ENCODE assay signal across 33 cellular contexts in genomic region chr4:189825466-189825865, GRCh38.
DNase-seq lines count a peak whose midpoint lies in the region; ATAC-seq and TF ChIP-seq lines count a peak whose summit lies in the region.
"Had no signal": no experiment of that assay in that cellular context is flagged by ENCODE, and none has a peak within 500 bp of the region (broad histone marks: within the 10 kb centered on the region; RNA-seq: fewer than 3 reads in every experiment).

No MANE protein-coding gene starts in this region.

- in situ Hi-C loops in SK-MEL-5 (cut with HindIII; ENCODE audit: low pct_unique_long_range_greater_than_20kb, low sequenced_read_pairs): no loop called here

- H3K27ac ChIP-seq in osteoblast (ENCODE audit: low read depth, low read length) (no peak overlapping the region), OCI-LY7 (ENCODE audit: low read depth, low read length, poor library complexity, severe bottlenecking) (no peak overlapping the region)
- H3K27ac ChIP-seq: 22Rv1; A549; BLaER1; BLaER1 treated with 17β-estradiol and CSF1 and Interleukin-3, amounts not matched to agents 10 nM and 100 nM; C4-2B had no signal

- no peaks in the 10 kb centered on the region for H3K27me3 Mint-ChIP-seq in activated CD4-positive, alpha-beta memory T cell treated with anti-CD3 and anti-CD28 coated beads for 36 hours
- H3K27me3 Mint-ChIP-seq: B cell; CD4-positive, alpha-beta memory T cell; CD4-positive, alpha-beta T cell; CD4-positive, CD25-positive, alpha-beta regulatory T cell had no signal

- H3K27me3 ChIP-seq in osteoblast (ENCODE audit: insufficient read depth, low read length): no peaks in the 10 kb centered on the region
- H3K27me3 ChIP-seq: BE2C; BLaER1; BLaER1 treated with 17β-estradiol and CSF1 and Interleukin-3, amounts not matched to agents 10 nM and 100 nM had no signal

- H3K4me1 ChIP-seq in osteoblast (ENCODE audit: insufficient read depth, low read length) (no peaks in the 10 kb centered on the region), OCI-LY7 (ENCODE audit: insufficient read depth, low read length, poor library complexity, severe bottlenecking) (no peaks in the 10 kb centered on the region)
- H3K4me1 ChIP-seq: A549, BE2C, BLaER1, Caco-2 had no signal

- H4K20me1 ChIP-seq in osteoblast (ENCODE audit: insufficient read depth, low read length): no peaks in the 10 kb centered on the region
- no peaks in the 10 kb centered on the region for H4K20me1 ChIP-seq in OCI-LY7 (ENCODE audit: insufficient read depth, low read length)
- H4K20me1 ChIP-seq: BLaER1; BLaER1 treated with 17β-estradiol and CSF1 and Interleukin-3, amounts not matched to agents 10 nM and 100 nM had no signal

- H2AFZ ChIP-seq in osteoblast (ENCODE audit: low read length) (no peak overlapping the region), OCI-LY7 (ENCODE audit: low read length) (no peak overlapping the region)

- H3K9me2 ChIP-seq in OCI-LY7 (ENCODE audit: insufficient read depth, low read length): no peaks in the 10 kb centered on the region

- H3K4me2 ChIP-seq in osteoblast (ENCODE audit: insufficient read depth, low read length): no peak overlapping the region
- no peak overlapping the region for H3K4me2 ChIP-seq in OCI-LY7 (ENCODE audit: low read length)
- H3K4me2 ChIP-seq: A549; BLaER1; BLaER1 treated with 17β-estradiol and CSF1 and Interleukin-3, amounts not matched to agents 10 nM and 100 nM had no signal

- TF ChIP-seq CTCF in osteoblast (IDR thresholded peaks at IDR 0.05; ENCODE audit: extremely low read depth, low read depth, low read length): no peak
- no peak for TF ChIP-seq CTCF in OCI-LY7 (conservative IDR thresholded peaks at IDR 0.05; ENCODE audit: low read length)

- H3K4me1 Mint-ChIP-seq in activated CD4-positive, alpha-beta memory T cell treated with anti-CD3 and anti-CD28 coated beads for 36 hours (ENCODE audit: low read depth): no peaks in the 10 kb centered on the region
- H3K4me1 Mint-ChIP-seq: B cell; CD14-positive monocyte; CD4-positive, alpha-beta memory T cell; CD4-positive, CD25-positive, alpha-beta regulatory T cell; CD8-positive, alpha-beta memory T cell had no signal

- H3K9me3 Mint-ChIP-seq in activated CD4-positive, alpha-beta memory T cell treated with anti-CD3 and anti-CD28 coated beads for 36 hours: no peaks in the 10 kb centered on the region
- H3K9me3 Mint-ChIP-seq: CD4-positive, alpha-beta memory T cell; CD4-positive, alpha-beta T cell; CD4-positive, CD25-positive, alpha-beta regulatory T cell; CD8-positive, alpha-beta T cell had no signal

- no peak for ATAC-seq in left lobe of liver
- ATAC-seq: A549; CD8-positive, alpha-beta T cell had no signal

- DNase-seq in COLO829 (ENCODE audit: low spot score) (peak; percentile 18), SK-MEL-5 (ENCODE audit: low read depth, low spot score) (peak; percentile 65), osteoblast (ENCODE audit: insufficient read length, low spot score, missing footprints) (peak; percentile 60), left lobe of liver (ENCODE audit: low spot score) (no peak), OCI-LY7 (ENCODE audit: low spot score) (no peak)
- DNase-seq in activated CD4-positive, alpha-beta memory T cell treated with anti-CD3 and anti-CD28 coated beads for 36 hours: no peak
- DNase-seq: 8988T; ACHN; AML-193; BE2C; C1 segment of cervical spinal cord; Caco-2; Calu3; CD4-positive, alpha-beta memory T cell; CD4-positive, alpha-beta T cell; CD4-positive, CD25-positive, alpha-beta regulatory T cell; CD8-positive, alpha-beta memory T cell; CD8-positive, alpha-beta T cell; COR-L47; DMS 273 treated with DMSO at 0.1 percent for 48 hours; DMS153; DMS53; DMS79; DMS79 treated with DMSO at 0.1 percent for 48 hours; DND-41; EL had no signal

- POLR2A ChIA-PET in activated CD4-positive, alpha-beta memory T cell treated with anti-CD3 and anti-CD28 coated beads for 36 hours (lab: Charles Lee): no interaction called here
- POLR2A ChIA-PET in OCI-LY7 (lab: Charles Lee): no interaction called here

- H3K79me2 ChIP-seq in osteoblast (ENCODE audit: insufficient read depth, low read length) (no peaks in the 10 kb centered on the region), OCI-LY7 (ENCODE audit: insufficient read depth, low read depth, low read length) (no peaks in the 10 kb centered on the region)

- no peaks in the 10 kb centered on the region for H3K36me3 Mint-ChIP-seq in activated CD4-positive, alpha-beta memory T cell treated with anti-CD3 and anti-CD28 coated beads for 36 hours
- H3K36me3 Mint-ChIP-seq: CD14-positive monocyte; CD4-positive, alpha-beta memory T cell; CD4-positive, CD25-positive, alpha-beta regulatory T cell; CD8-positive, alpha-beta memory T cell; CD8-positive, alpha-beta T cell had no signal

- H3K4me3 ChIP-seq in osteoblast (ENCODE audit: insufficient read depth, low read length) (no peak overlapping the region), OCI-LY7 (ENCODE audit: low read depth, low read length, poor library complexity, severe bottlenecking) (no peak overlapping the region)
- H3K4me3 ChIP-seq: A549; BLaER1; BLaER1 treated with 17β-estradiol and CSF1 and Interleukin-3, amounts not matched to agents 10 nM and 100 nM had no signal

- H3K36me3 ChIP-seq in osteoblast (ENCODE audit: insufficient read depth, low read length): no peaks in the 10 kb centered on the region
- H3K36me3 ChIP-seq in OCI-LY7 (ENCODE audit: insufficient read depth, low read length): no peaks in the 10 kb centered on the region
- H3K36me3 ChIP-seq: BE2C; BLaER1; BLaER1 treated with 17β-estradiol and CSF1 and Interleukin-3, amounts not matched to agents 10 nM and 100 nM had no signal

- CTCF ChIA-PET in activated CD4-positive, alpha-beta memory T cell treated with anti-CD3 and anti-CD28 coated beads for 36 hours (lab: Charles Lee): no interaction called here
- CTCF ChIA-PET in OCI-LY7 (lab: Charles Lee; ENCODE audit: unreplicated experiment): no interaction called here

- H3K4me3 Mint-ChIP-seq in activated CD4-positive, alpha-beta memory T cell treated with anti-CD3 and anti-CD28 coated beads for 36 hours: no peak overlapping the region
- H3K4me3 Mint-ChIP-seq: B cell; CD14-positive monocyte; CD4-positive, alpha-beta memory T cell; CD4-positive, alpha-beta T cell; CD4-positive, CD25-positive, alpha-beta regulatory T cell; CD8-positive, alpha-beta memory T cell; CD8-positive, alpha-beta T cell had no signal

- H3K9me3 ChIP-seq in osteoblast (ENCODE audit: low read depth, low read length) (no peaks in the 10 kb centered on the region), OCI-LY7 (ENCODE audit: low read length) (no peaks in the 10 kb centered on the region)
- H3K9me3 ChIP-seq: A549; BE2C; BLaER1; BLaER1 treated with 17β-estradiol and CSF1 and Interleukin-3, amounts not matched to agents 10 nM and 100 nM; Caco-2 had no signal

- no peak overlapping the region for H3K27ac Mint-ChIP-seq in activated CD4-positive, alpha-beta memory T cell treated with anti-CD3 and anti-CD28 coated beads for 36 hours
- H3K27ac Mint-ChIP-seq: B cell; CD14-positive monocyte; CD4-positive, alpha-beta memory T cell; CD4-positive, alpha-beta T cell; CD4-positive, CD25-positive, alpha-beta regulatory T cell; CD8-positive, alpha-beta memory T cell; CD8-positive, alpha-beta T cell had no signal

- intact Hi-C loops in activated CD4-positive, alpha-beta memory T cell treated with anti-CD3 and anti-CD28 coated beads for 36 hours (cut with micrococcal nuclease): no loop called here
- intact Hi-C loops in OCI-LY7 (cut with micrococcal nuclease; ENCODE audit: unreplicated experiment): no loop called here

- BruUV-seq in OCI-LY7 (replicated peaks; lab: Mats Ljungman, UMichigan): no TSS peak

Comparison
In these comparisons a context has a peak if more than half of its experiments do, and no peak if none do; other contexts are left out.
1. DNase-seq: peak in COLO829 (single experiment), SK-MEL-5 (single experiment) and osteoblast (single experiment); none in left lobe of liver (single experiment), activated CD4-positive, alpha-beta memory T cell treated with anti-CD3 and anti-CD28 coated beads for 36 hours (single experiment) and OCI-LY7 (single experiment).